ENCODE assay signal across 11 cellular contexts in the genomic region with DNA sequence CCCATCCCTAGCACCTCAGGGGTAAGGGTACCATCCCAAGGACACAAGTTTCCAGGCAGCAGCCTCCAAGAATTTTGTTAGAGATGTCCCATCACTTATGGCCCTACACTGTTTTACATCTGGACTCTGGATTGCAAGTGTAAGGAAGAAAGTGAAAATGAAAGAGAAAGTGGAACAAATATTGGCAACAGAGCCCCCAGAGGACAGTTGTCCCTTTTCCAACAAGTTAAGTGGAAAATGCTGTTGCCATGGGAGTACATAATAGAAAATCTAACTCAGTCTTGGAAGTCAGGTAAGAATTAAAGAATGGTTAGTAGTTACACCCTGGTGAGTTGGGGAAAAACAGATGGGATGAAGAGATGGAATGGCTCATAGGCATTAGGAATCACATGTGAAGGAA. TPM values are rescaled to one million over a fixed set of nuclear protein-coding genes. Genes with fewer than 3 reads are reported as not detected.
DNase-seq lines count a peak whose midpoint lies in the region; ATAC-seq and TF ChIP-seq lines count a peak whose summit lies in the region.
"Had no signal": no experiment of that assay in that cellular context is flagged by ENCODE, and none has a peak within 500 bp of the region (broad histone marks: within the 10 kb centered on the region; RNA-seq: fewer than 3 reads in every experiment).

No MANE protein-coding gene starts in this region.

- peaks cover 44% of the 10 kb centered on the region for H3K36me3 Mint-ChIP-seq in activated CD4-positive, alpha-beta T cell treated with anti-CD3 and anti-CD28 coated beads for 36 hours (ENCODE audit: low read depth)

- no peak for ATAC-seq in activated CD4-positive, alpha-beta T cell treated with anti-CD3 and anti-CD28 coated beads for 36 hours
- ATAC-seq in stimulated activated naive CD8-positive, alpha-beta T cell treated with anti-CD3 and anti-CD28 coated beads, Interleukin-15, amount 100 ng/mL, for 72 hours, result no peak

- CTCF ChIA-PET in activated CD4-positive, alpha-beta T cell treated with anti-CD3 and anti-CD28 coated beads for 36 hours (lab: Charles Lee), result interaction anchor here (0.7 kb wide), 1 partner anchor 18 kb away, joined by 3 read pairs; no protein-coding TSS in a partner anchor

- H3K9me3 ChIP-seq in breast epithelium, result no peaks in the 10 kb centered on the region

- intact Hi-C loops in activated CD4-positive, alpha-beta T cell treated with anti-CD3 and anti-CD28 coated beads for 36 hours (cut with DNase I, micrococcal nuclease), result no loop called here
- intact Hi-C loops in breast epithelium (cut with DNase I; ENCODE audit: low total_unique reads), result no loop called here

- H3K27ac ChIP-seq in breast epithelium, result peak overlapping the region in 1 of 2 donors; percentile 38
- H3K27ac ChIP-seq: C4-2B had no signal

- peak overlapping the region; percentile 21 for H3K27ac Mint-ChIP-seq in activated CD4-positive, alpha-beta T cell treated with anti-CD3 and anti-CD28 coated beads for 36 hours
- H3K27ac Mint-ChIP-seq in stimulated activated naive CD8-positive, alpha-beta T cell treated with anti-CD3 and anti-CD28 coated beads, Interleukin-15, amount 100 ng/mL, for 72 hours, result peak overlapping the region in 1 of 2 donors; percentile 84

- DNase-seq in activated CD4-positive, alpha-beta T cell treated with anti-CD3 and anti-CD28 coated beads for 36 hours, result no peak
- DNase-seq in activated CD4-positive, alpha-beta T cell treated with anti-CD3 and anti-CD28 coated beads, Interleukin-2, amount 50 U/mL, for 4 hours, result no peak
- peak; percentile 57 for DNase-seq in HT1080 (ENCODE audit: low read depth)
- DNase-seq in breast epithelium (ENCODE audit: low spot score in 2 of 2), result no peak
- DNase-seq in renal cortical epithelial cell (ENCODE audit: low read depth), result peak; percentile 54
- DNase-seq in stimulated activated naive CD8-positive, alpha-beta T cell treated with anti-CD3 and anti-CD28 coated beads, Interleukin-15, amount 100 ng/mL, for 72 hours, result no peak
- no peak for DNase-seq in NCI-H2227 treated with DMSO at 0.1 percent for 48 hours (lab: John Stamatoyannopoulos, UW)
- no peak for DNase-seq in NCI-H510A treated with DMSO at 0.1 percent for 48 hours (lab: John Stamatoyannopoulos, UW)
- DNase-seq: activated gamma-delta T cell had no signal

- no peaks in the 10 kb centered on the region for H3K27me3 ChIP-seq in breast epithelium

- H3K4me3 ChIP-seq in breast epithelium, result peak overlapping the region in 2 of 3 donors; percentile 5 to 27

- peaks cover 0 to 8% of the 10 kb centered on the region in 2 donors for H3K4me1 ChIP-seq in breast epithelium

- TF ChIP-seq CTCF in breast epithelium (IDR thresholded peaks at IDR 0.05), result no peak

- H3K36me3 ChIP-seq in breast epithelium, result peaks cover 5% of the 10 kb centered on the region

- no peaks in the 10 kb centered on the region for H3K27me3 Mint-ChIP-seq in activated CD4-positive, alpha-beta T cell treated with anti-CD3 and anti-CD28 coated beads for 36 hours
- no peaks in the 10 kb centered on the region for H3K27me3 Mint-ChIP-seq in stimulated activated naive CD8-positive, alpha-beta T cell treated with anti-CD3 and anti-CD28 coated beads, Interleukin-15, amount 100 ng/mL, for 72 hours

- POLR2A ChIA-PET in activated CD4-positive, alpha-beta T cell treated with anti-CD3 and anti-CD28 coated beads for 36 hours (lab: Charles Lee), result no interaction called here

- peaks cover 8% of the 10 kb centered on the region for H3K4me1 Mint-ChIP-seq in activated CD4-positive, alpha-beta T cell treated with anti-CD3 and anti-CD28 coated beads for 36 hours
- H3K4me1 Mint-ChIP-seq in stimulated activated naive CD8-positive, alpha-beta T cell treated with anti-CD3 and anti-CD28 coated beads, Interleukin-15, amount 100 ng/mL, for 72 hours, result peaks cover 10% of the 10 kb centered on the region

- H3K9me3 Mint-ChIP-seq in activated CD4-positive, alpha-beta T cell treated with anti-CD3 and anti-CD28 coated beads for 36 hours (ENCODE audit: low read depth), result no peaks in the 10 kb centered on the region
- H3K9me3 Mint-ChIP-seq in stimulated activated naive CD8-positive, alpha-beta T cell treated with anti-CD3 and anti-CD28 coated beads, Interleukin-15, amount 100 ng/mL, for 72 hours, result no peaks in the 10 kb centered on the region
- H3K9me3 Mint-ChIP-seq: nephron had no signal

- no peak overlapping the region for H3K4me3 Mint-ChIP-seq in activated CD4-positive, alpha-beta T cell treated with anti-CD3 and anti-CD28 coated beads for 36 hours
- peak overlapping the region in 1 of 2 donors; percentile 31 for H3K4me3 Mint-ChIP-seq in stimulated activated naive CD8-positive, alpha-beta T cell treated with anti-CD3 and anti-CD28 coated beads, Interleukin-15, amount 100 ng/mL, for 72 hours
- H3K4me3 Mint-ChIP-seq: nephron had no signal

- TF ChIP-seq POLR2A in breast epithelium (IDR thresholded peaks at IDR 0.05), result no peak

RNA-seq across cellular contexts. Expression of a gene that starts 50.6 kb away (rescaled TPM):
- total RNA-seq in activated CD4-positive, alpha-beta T cell treated with anti-CD3 and anti-CD28 coated beads for 36 hours, result 10 to 100 TPM; 24.5 to 28.5 TPM
- total RNA-seq in HT1080 (2014; rRNA removed; shearing (Covaris generic)), result 17.7 and 20.2 TPM in 2 replicates
- polyA plus RNA-seq in HT1080 (2015; cell fraction: cytosol; rRNA removed), result 8.1 and 11.0 TPM in 2 replicates
- 21.4 and 23.9 TPM in 2 replicates for polyA plus RNA-seq in HT1080 (2015; cell fraction: nucleus; rRNA removed)
- 10 to 100 TPM; 28.6 to 54.3 (median 49.8) TPM for total RNA-seq in breast epithelium
- total RNA-seq in renal cortical epithelial cell, result 24.1 and 32.2 TPM in 2 replicates

Comparison
In these comparisons a context has a peak if more than half of its experiments do, and no peak if none do; other contexts are left out.
1. DNase-seq: peak in HT1080 (single experiment) and renal cortical epithelial cell (single experiment); none in activated CD4-positive, alpha-beta T cell treated with anti-CD3 and anti-CD28 coated beads for 36 hours (single experiment), activated CD4-positive, alpha-beta T cell treated with anti-CD3 and anti-CD28 coated beads, Interleukin-2, amount 50 U/mL, for 4 hours (0 of 2), breast epithelium (0 of 2), stimulated activated naive CD8-positive, alpha-beta T cell treated with anti-CD3 and anti-CD28 coated beads, Interleukin-15, amount 100 ng/mL, for 72 hours (0 of 2), NCI-H2227 treated with DMSO at 0.1 percent for 48 hours (single experiment) and NCI-H510A treated with DMSO at 0.1 percent for 48 hours (single experiment).